In genomic region chr22:49976439-49977175, GRCh38 we compare ENCODE assay signal across 11 cellular contexts. TPM values are rescaled to one million over a fixed set of nuclear protein-coding genes. Genes with fewer than 3 reads are reported as not detected.
DNase-seq lines count a peak whose midpoint lies in the region; ATAC-seq and TF ChIP-seq lines count a peak whose summit lies in the region.
"Had no signal": no experiment of that assay in that cellular context is flagged by ENCODE, and none has a peak within 500 bp of the region (broad histone marks: within the 10 kb centered on the region; RNA-seq: fewer than 3 reads in every experiment).

No MANE protein-coding gene starts in this region.

- DNase-seq in GM19238 (ENCODE audit: insufficient read length, low spot score) = peak; percentile 52
- peak; percentile 54 for DNase-seq in SIG-M5 (lab: John Stamatoyannopoulos, UW)
- DNase-seq in stimulated activated CD8-positive, alpha-beta memory T cell treated with anti-CD3 and anti-CD28 coated beads, Interleukin-7, amount 100 ng/mL, for 4 hours (ENCODE audit: low read depth in 2 of 2) = peak; percentile 62 to 73
- no peak for DNase-seq in prostate gland (ENCODE audit: low spot score)
- DNase-seq in NCI-H1694 (lab: John Stamatoyannopoulos, UW) = no peak
- no peak for DNase-seq in NCI-H774 (lab: John Stamatoyannopoulos, UW)

- H3K27me3 ChIP-seq in prostate gland (replicated peaks; ENCODE audit: insufficient read depth) = no peaks in the 10 kb centered on the region
- H3K27me3 ChIP-seq: SJCRH30 had no signal

- H3K4me3 Mint-ChIP-seq in activated naive CD8-positive, alpha-beta T cell = peak overlapping the region; percentile 41
- H3K4me3 Mint-ChIP-seq: GM23338 had no signal

- peaks cover 37% of the 10 kb centered on the region for H3K4me1 Mint-ChIP-seq in activated naive CD8-positive, alpha-beta T cell (ENCODE audit: low read depth)

- peaks cover 4% of the 10 kb centered on the region for H3K4me1 ChIP-seq in prostate gland (replicated peaks)
- H3K4me1 ChIP-seq: SJCRH30 had no signal

- no peak for TF ChIP-seq POLR2A in prostate gland (IDR thresholded peaks at IDR 0.05)

- peaks cover 9% of the 10 kb centered on the region for H3K9me3 Mint-ChIP-seq in activated naive CD8-positive, alpha-beta T cell (ENCODE audit: low read depth)

- H3K9me3 ChIP-seq in prostate gland = no peaks in the 10 kb centered on the region

- WGBS in prostate gland = 53% methylated on average over 15 of the region's 15 CpGs

- no peak overlapping the region for H3K4me3 ChIP-seq in prostate gland
- H3K4me3 ChIP-seq: GM23338, SJCRH30 had no signal

- TF ChIP-seq CTCF in prostate gland (IDR thresholded peaks at IDR 0.05) = no peak

- H3K27ac ChIP-seq in prostate gland = no peak overlapping the region
- H3K27ac ChIP-seq: SJCRH30 had no signal

- intact Hi-C loops in prostate gland (cut with DNase I) = no loop called here

- no peaks in the 10 kb centered on the region for H3K36me3 ChIP-seq in prostate gland
- H3K36me3 ChIP-seq: SJCRH30 had no signal

- no peak for ATAC-seq in HG02970 (IDR thresholded peaks at IDR 0.05; ENCODE audit: low FRiP score, unreplicated experiment)
- ATAC-seq: right cardiac atrium had no signal

- H3K27ac Mint-ChIP-seq in activated naive CD8-positive, alpha-beta T cell = peak overlapping the region; percentile 91
- H3K27ac Mint-ChIP-seq: GM23338 had no signal

- H3K36me3 Mint-ChIP-seq in activated naive CD8-positive, alpha-beta T cell = peaks cover 16% of the 10 kb centered on the region

- no peaks in the 10 kb centered on the region for H3K27me3 Mint-ChIP-seq in activated naive CD8-positive, alpha-beta T cell

RNA-seq across cellular contexts. Expression of gene PIM3, which starts 16.0 kb away (rescaled TPM):
- total RNA-seq in prostate gland = 100 to 1,000 TPM; 126 to 183 TPM

RNA-seq across cellular contexts. Expression of gene IL17REL, which starts 36.0 kb away (rescaled TPM):
- total RNA-seq in prostate gland = under 1 TPM in 1 of 2 donors, not detected in 1; 0.68 TPM
- total RNA-seq: SJCRH30 had no signal

RNA-seq across cellular contexts. Expression of gene CRELD2, which starts 58.2 kb away (rescaled TPM):
- 10 to 100 TPM; 55.1 to 70.1 TPM for total RNA-seq in prostate gland

RNA-seq across cellular contexts. Expression of gene ALG12, which starts 58.4 kb away (rescaled TPM):
- 10 to 100 TPM; 26.1 to 33.6 TPM for total RNA-seq in prostate gland

Comparison
In these comparisons a context has a peak if more than half of its experiments do, and no peak if none do; other contexts are left out.
1. DNase-seq: peak in GM19238 (single experiment), SIG-M5 (single experiment) and stimulated activated CD8-positive, alpha-beta memory T cell treated with anti-CD3 and anti-CD28 coated beads, Interleukin-7, amount 100 ng/mL, for 4 hours (2 of 2); none in prostate gland (single experiment), NCI-H1694 (single experiment) and NCI-H774 (single experiment).